In genomic region chrX:152904151-152905080, GRCh38 we compare ENCODE assay signal across 8 cellular contexts. TPM values are rescaled to one million over a fixed set of nuclear protein-coding genes. Genes with fewer than 3 reads are reported as not detected.
DNase-seq lines count a peak whose midpoint lies in the region; ATAC-seq and TF ChIP-seq lines count a peak whose summit lies in the region.

No MANE protein-coding gene starts in this region.

- peak; percentile 60 for DNase-seq in DMS53 (lab: John Stamatoyannopoulos, UW)
- DNase-seq in DMS53 treated with DMSO at 0.1 percent for 48 hours (lab: John Stamatoyannopoulos, UW; ENCODE audit: unreplicated experiment), result no peak
- DNase-seq in T follicular helper cell (ENCODE audit: low read depth), result peak; percentile 25
- no peak for DNase-seq in breast epithelium (ENCODE audit: low spot score in 2 of 2)
- peak; percentile 45 for DNase-seq in left lobe of liver (ENCODE audit: low spot score)
- DNase-seq in stimulated activated naive CD4-positive, alpha-beta T cell (lab: John Stamatoyannopoulos, UW), result peak in 4 of 6 experiments; percentile 7 to 34 (median 16)

- H3K27ac ChIP-seq in HUES64 (ENCODE audit: low read depth, low read length) (peak overlapping the region; percentile 57; the same call in 1 of the 2 replicates), breast epithelium (no peak overlapping the region)

- intact Hi-C loops in breast epithelium (cut with DNase I; ENCODE audit: low total_unique reads), result no loop called here

- H3K9me3 ChIP-seq in HUES64 (ENCODE audit: insufficient read depth, low read depth, low read length) (no peaks in the 10 kb centered on the region), breast epithelium (no peaks in the 10 kb centered on the region)

- peak; percentile 24 to 41 (median 38) for TF ChIP-seq CTCF in breast epithelium (IDR thresholded peaks at IDR 0.05)

- H3K27me3 ChIP-seq in HUES64 (ENCODE audit: insufficient read depth, low read length) (no peaks in the 10 kb centered on the region), breast epithelium (peaks cover 0 to 59% of the 10 kb centered on the region in 2 donors)

- H3K36me3 ChIP-seq in HUES64 (ENCODE audit: insufficient read depth, low read length), result no peaks in the 10 kb centered on the region
- no peaks in the 10 kb centered on the region for H3K36me3 ChIP-seq in breast epithelium

- H3K4me1 ChIP-seq in HUES64 (ENCODE audit: insufficient read depth, low read length) (peaks cover 6% of the 10 kb centered on the region; the same call in 1 of the 2 replicates), breast epithelium (no peaks in the 10 kb centered on the region)

- peak overlapping the region; percentile 32; the same call in 1 of the 2 replicates for H3K4me3 ChIP-seq in HUES64 (ENCODE audit: low read length)
- no peak overlapping the region for H3K4me3 ChIP-seq in breast epithelium

- no peak overlapping the region for H3K9ac ChIP-seq in HUES64 (ENCODE audit: low read depth, low read length)

- no peak for TF ChIP-seq POLR2A in breast epithelium (IDR thresholded peaks at IDR 0.05)

- peak; percentile 85 for ATAC-seq in left lobe of liver
- no peak for ATAC-seq in HG02970 (IDR thresholded peaks at IDR 0.05; ENCODE audit: low FRiP score, unreplicated experiment)

- WGBS in HUES64, result 24% methylated on average over 16 of the region's 20 CpGs

RNA-seq across cellular contexts. Expression of gene ZNF185, which starts 6.5 kb away (rescaled TPM):
- polyA plus RNA-seq in HUES64 (2013, experiment 1 of 2), result 6.9 TPM
- 8.7 TPM for polyA plus RNA-seq in HUES64 (2013, experiment 2 of 2)
- 10 to 100 TPM in 1 of 3 donors, 1 to 10 TPM in 2; 5.9 to 19.5 (median 7.5) TPM for total RNA-seq in breast epithelium
- 0.96 TPM for total RNA-seq in left lobe of liver

Comparison
In these comparisons a context has a peak if more than half of its experiments do, and no peak if none do; other contexts are left out.
1. DNase-seq: peak in DMS53 (single experiment), T follicular helper cell (single experiment), left lobe of liver (single experiment) and stimulated activated naive CD4-positive, alpha-beta T cell (4 of 6); none in DMS53 treated with DMSO at 0.1 percent for 48 hours (single experiment) and breast epithelium (0 of 2).